Comparison of ENCODE assay signal across 8 cellular contexts in genomic region chr2:170270278-170270864, GRCh38.
"Had no signal": no experiment of that assay in that cellular context is flagged by ENCODE, and none has a peak within 500 bp of the region (broad histone marks: within the 10 kb centered on the region; RNA-seq: fewer than 3 reads in every experiment).

No MANE protein-coding gene starts in this region.

- H3K9me3 ChIP-seq: HAP-1 had no signal

- ATAC-seq: GM23338, HCT116, HepG2 had no signal

- FAIRE-seq: HepG2 had no signal

- H3K4me2 ChIP-seq: GM23338 had no signal

- H3K27ac ChIP-seq: HL-60 had no signal

- H3K36me3 ChIP-seq: HAP-1 had no signal

- H3K4me1 ChIP-seq: HAP-1 had no signal

- DNase-seq: H7, HFFc6, KG1 had no signal

- H2AFZ ChIP-seq: GM23338 had no signal

- H3K4me3 ChIP-seq: GM23338, HAP-1 had no signal
